8 cellular contexts compared by ENCODE assay signal in genomic region chr7:106659963-106660861, GRCh38. TPM values are rescaled to one million over a fixed set of nuclear protein-coding genes. Genes with fewer than 3 reads are reported as not detected.
DNase-seq lines count a peak whose midpoint lies in the region; ATAC-seq and TF ChIP-seq lines count a peak whose summit lies in the region.

No MANE protein-coding gene starts in this region.

- TF ChIP-seq CTCF in AG10803 (conservative IDR thresholded peaks at IDR 0.05; ENCODE audit: low read length) (peak; percentile 57), lower lobe of right lung (IDR thresholded peaks at IDR 0.05) (peak; percentile 87)

- peak overlapping the region; percentile 85 for H3K4me3 ChIP-seq in AG10803 (ENCODE audit: low read length)
- peak overlapping the region; percentile 88 to 95 for H3K4me3 ChIP-seq in duodenal mucosa (ENCODE audit: low read depth in 1 of 2, low read length in 2 of 2)
- H3K4me3 ChIP-seq in lower lobe of right lung, result peak overlapping the region; percentile 77

- intact Hi-C loops in lower lobe of right lung (cut with DNase I), result loop anchor here (5.0 kb wide), 1 partner anchor 77 kb away; no protein-coding TSS in a partner anchor

- ATAC-seq in GM18861 (IDR thresholded peaks at IDR 0.05; ENCODE audit: unreplicated experiment) (peak; percentile 65), HG03095 (IDR thresholded peaks at IDR 0.05; ENCODE audit: unreplicated experiment) (peak; percentile 70), lower lobe of right lung (peak; percentile 82 to 89)

- DNase-seq in AG10803 (ENCODE audit: low read depth) (peak; percentile 75), NCI-H226 (peak; percentile 69), lower lobe of right lung (peak; percentile 92)
- peak; percentile 64 to 74 for DNase-seq in activated CD4-positive, alpha-beta T cell treated with anti-CD3 and anti-CD28 coated beads, Interleukin-2, amount 50 U/mL, for 24 hours (ENCODE audit: low read depth in 1 of 2, low spot score in 1 of 2)
- DNase-seq in stimulated activated CD4-positive, alpha-beta T cell treated with anti-CD3 and anti-CD28 coated beads, TNF-alpha, amount 100 ng/mL, for 48 hours (ENCODE audit: low read depth in 3 of 3), result peak; percentile 69 to 82 (median 74)

- H3K36me3 ChIP-seq in duodenal mucosa (ENCODE audit: control insufficient read depth in 1 of 2, insufficient read depth in 2 of 2, low read length in 2 of 2) (no peaks in the 10 kb centered on the region), lower lobe of right lung (no peaks in the 10 kb centered on the region)

- H3K27ac ChIP-seq in duodenal mucosa (ENCODE audit: low read depth, low read length) (peak overlapping the region; percentile 80), lower lobe of right lung (peak overlapping the region; percentile 97)

- no peaks in the 10 kb centered on the region for H3K9me3 ChIP-seq in duodenal mucosa (ENCODE audit: control insufficient read depth in 1 of 2, low read length in 2 of 2)
- no peaks in the 10 kb centered on the region for H3K9me3 ChIP-seq in lower lobe of right lung

- peak overlapping the region; percentile 90 to 94 for H3K9ac ChIP-seq in duodenal mucosa (ENCODE audit: low read depth in 1 of 2, low read length in 2 of 2)

- H3K4me1 ChIP-seq in duodenal mucosa (ENCODE audit: control insufficient read depth in 1 of 2, insufficient read depth in 2 of 2, low read length in 2 of 2), result peaks cover 16 to 18% of the 10 kb centered on the region in 2 donors
- H3K4me1 ChIP-seq in lower lobe of right lung, result peaks cover 28% of the 10 kb centered on the region

- H3K27me3 ChIP-seq in duodenal mucosa (ENCODE audit: control insufficient read depth in 1 of 2, insufficient read depth in 2 of 2, low read length in 2 of 2) (no peaks in the 10 kb centered on the region), lower lobe of right lung (ENCODE audit: low read depth) (no peaks in the 10 kb centered on the region)

RNA-seq across cellular contexts. Expression of gene CCDC71L, which starts 0.7 kb away (rescaled TPM):
- total RNA-seq in lower lobe of right lung, result 24.1 TPM

Comparison
In these comparisons a context has a peak if more than half of its experiments do, and no peak if none do; other contexts are left out.
1. Peak in every context shown above with its lines: DNase-seq, ATAC-seq, H3K4me3 ChIP-seq and H3K27ac ChIP-seq.